8 cellular contexts compared by ENCODE assay signal in genomic region chr7:95690367-95690947, GRCh38.
DNase-seq lines count a peak whose midpoint lies in the region; ATAC-seq and TF ChIP-seq lines count a peak whose summit lies in the region.

No MANE protein-coding gene starts in this region.

- 4% methylated on average over 3 of the region's 3 CpGs for WGBS in liver

- no peak overlapping the region for H3K27ac ChIP-seq in DOHH2 (ENCODE audit: low read depth, low read length)
- H3K27ac ChIP-seq in coronary artery, result no peak overlapping the region
- H3K27ac ChIP-seq in liver (ENCODE audit: low read depth in 1 of 2, low read length in 2 of 2), result no peak overlapping the region

- H3K4me3 ChIP-seq in DOHH2 (ENCODE audit: low read length) (no peak overlapping the region), coronary artery (no peak overlapping the region), liver (ENCODE audit: low read depth in 1 of 3, low read length in 3 of 3) (no peak overlapping the region)

- H3F3A ChIP-seq in DOHH2 (ENCODE audit: control insufficient read depth, insufficient read depth), result no peaks in the 10 kb centered on the region

- DNase-seq in HT-29 (ENCODE audit: low spot score) (peak; percentile 77), NOMO-1 (lab: John Stamatoyannopoulos, UW; ENCODE audit: unreplicated experiment in 2 of 2) (peak; percentile 62 to 76), coronary artery (ENCODE audit: low spot score) (no peak), epidermal melanocyte (ENCODE audit: insufficient read length, low spot score) (no peak)

- H3K4me1 ChIP-seq in DOHH2 (ENCODE audit: control insufficient read depth, low read length) (0 out of 2 replicates have a peak, but pooled peaks cover 2% of the 10 kb centered on the region), liver (ENCODE audit: control insufficient read depth in 4 of 4, insufficient read depth in 4 of 4, low read length in 3 of 4) (no peaks in the 10 kb centered on the region)

- H3K79me2 ChIP-seq in DOHH2 (ENCODE audit: control insufficient read depth, low read length), result no peaks in the 10 kb centered on the region

- ATAC-seq in GM21423 (IDR thresholded peaks at IDR 0.05; ENCODE audit: unreplicated experiment) (peak; percentile 72), GM18861 (IDR thresholded peaks at IDR 0.05; ENCODE audit: unreplicated experiment) (no peak)

- peak overlapping the region; percentile 20; the same call in 1 of the 2 replicates for H3K4me2 ChIP-seq in DOHH2 (ENCODE audit: low read length)

- H3K9me3 ChIP-seq in DOHH2 (ENCODE audit: control insufficient read depth, insufficient read depth, low read length), result no peaks in the 10 kb centered on the region
- no peaks in the 10 kb centered on the region for H3K9me3 ChIP-seq in liver (ENCODE audit: control insufficient read depth in 4 of 4, low read length in 3 of 4)

- no peak overlapping the region for H3K9ac ChIP-seq in liver (ENCODE audit: low read depth in 1 of 2, low read length in 2 of 2)

- H3K27me3 ChIP-seq in DOHH2 (ENCODE audit: control insufficient read depth, low read length), result peaks cover 5% of the 10 kb centered on the region; the same call in 1 of the 2 replicates
- no peaks in the 10 kb centered on the region for H3K27me3 ChIP-seq in liver (ENCODE audit: control insufficient read depth in 4 of 4, insufficient read depth in 4 of 4, low read length in 3 of 4)

- peak; percentile 75 to 77 for TF ChIP-seq RAD21 in liver (IDR thresholded peaks at IDR 0.05)

- no peaks in the 10 kb centered on the region for H3K9me2 ChIP-seq in DOHH2 (replicated peaks; ENCODE audit: control insufficient read depth, low read length)

- H3K36me3 ChIP-seq in DOHH2 (ENCODE audit: control insufficient read depth, low read length) (no peaks in the 10 kb centered on the region), liver (ENCODE audit: control insufficient read depth in 4 of 4, insufficient read depth in 3 of 4, low read depth in 1 of 4, low read length in 3 of 4) (no peaks in the 10 kb centered on the region)

- TF ChIP-seq CTCF in DOHH2 (IDR thresholded peaks at IDR 0.05; ENCODE audit: low read depth, low read length, poor library complexity, severe bottlenecking), result peak; percentile 77
- TF ChIP-seq CTCF in coronary artery (IDR thresholded peaks at IDR 0.05), result peak; percentile 46
- TF ChIP-seq CTCF in liver (IDR thresholded peaks at IDR 0.05; ENCODE audit: low read depth, low read length, missing input control), result peak; percentile 44

- H4K20me1 ChIP-seq in DOHH2 (ENCODE audit: control insufficient read depth, insufficient read depth, low read depth, low read length), result no peaks in the 10 kb centered on the region

TF ChIP-seq in liver, 16 proteins besides CTCF, POLR2A, EP300 and RAD21:
- TF ChIP-seq JUND (IDR thresholded peaks at IDR 0.05) (no peak), HNF4G (IDR thresholded peaks at IDR 0.05) (no peak), FOXA2 (IDR thresholded peaks at IDR 0.05) (no peak), FOXA1 (IDR thresholded peaks at IDR 0.05) (no peak), REST (IDR thresholded peaks at IDR 0.05) (no peak)

Comparison
In these comparisons a context has a peak if more than half of its experiments do, and no peak if none do; other contexts are left out.
1. DNase-seq: peak in HT-29 (single experiment) and NOMO-1 (2 of 2); none in coronary artery (single experiment) and epidermal melanocyte (single experiment).
2. Peak in every context shown above with its lines, with median percentiles within 50 percentile points of each other: CTCF ChIP-seq.